Comparison of ENCODE assay signal across 3 cellular contexts in genomic region chr5:138045283-138045682, GRCh38. TPM values are rescaled to one million over a fixed set of nuclear protein-coding genes. Genes with fewer than 3 reads are reported as not detected.
"Had no signal": no experiment of that assay in that cellular context is flagged by ENCODE, and none has a peak within 500 bp of the region (broad histone marks: within the 10 kb centered on the region; RNA-seq: fewer than 3 reads in every experiment).

No MANE protein-coding gene starts in this region.

RNA-seq across cellular contexts. Expression of gene WNT8A, which starts 38.5 kb away (rescaled TPM):
- total RNA-seq: LHCN-M2, MCF 10A, NCI-H460 had no signal
